19 cellular contexts compared by ENCODE assay signal in the genomic region with DNA sequence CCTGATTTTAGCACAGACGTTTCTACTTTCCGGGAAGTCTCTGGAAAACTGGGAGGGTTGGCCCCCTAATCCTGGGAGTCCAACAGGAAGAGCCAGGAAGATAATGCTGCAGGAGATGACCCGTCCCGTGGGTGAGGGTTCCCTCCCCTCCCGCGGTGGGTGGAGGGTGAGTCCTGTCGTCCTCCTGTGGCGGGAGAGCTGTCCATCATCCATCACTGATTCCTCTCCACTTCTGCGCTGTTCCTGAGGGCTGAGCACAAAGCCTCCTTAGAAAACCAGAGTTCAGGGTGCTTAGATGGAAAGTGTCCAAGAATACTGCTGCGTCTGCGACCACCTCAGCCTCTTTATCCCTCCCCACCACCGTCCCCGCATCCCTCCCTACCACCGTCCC. TPM values are rescaled to one million over a fixed set of nuclear protein-coding genes. Genes with fewer than 3 reads are reported as not detected.
"Had no signal": no experiment of that assay in that cellular context is flagged by ENCODE, and none has a peak within 500 bp of the region (broad histone marks: within the 10 kb centered on the region; RNA-seq: fewer than 3 reads in every experiment).

No MANE protein-coding gene starts in this region.

- H3K27me3 Mint-ChIP-seq: activated naive CD8-positive, alpha-beta T cell had no signal

- H3K9me3 Mint-ChIP-seq: activated T-helper 1 cell treated with anti-CD3 and anti-CD28 coated beads, Interleukin-12 subunit alpha, Interleukin-12 subunit beta, Interleukin-2, Interleukin-4 antibody, amounts not matched to agents 30 ng/mL and 10 ng/mL and 1 ng/mL, durations not matched to agents 14 hours and 24 hours and 36 hours; nephron; stimulated activated naive CD8-positive, alpha-beta T cell treated with anti-CD3 and anti-CD28 coated beads, Interleukin-15, amount 100 ng/mL, for 72 hours had no signal

- H3K27ac ChIP-seq: dorsolateral prefrontal cortex, foreskin keratinocyte, upper lobe of left lung had no signal

- H3K4me3 ChIP-seq: dorsolateral prefrontal cortex, upper lobe of left lung had no signal

- H3K27me3 ChIP-seq: upper lobe of left lung had no signal

- DNase-seq: activated CD4-positive, alpha-beta T cell treated with anti-CD3 and anti-CD28 coated beads, Interleukin-2, amount 50 U/mL, for 1 hour; dorsolateral prefrontal cortex; foreskin keratinocyte; hippocampal formation; left cardiac atrium; nucleus accumbens; stimulated activated naive CD8-positive, alpha-beta T cell treated with anti-CD3 and anti-CD28 coated beads, Interleukin-15, amount 100 ng/mL, for 72 hours had no signal

- H3K36me3 ChIP-seq: upper lobe of left lung had no signal

- H3K36me3 Mint-ChIP-seq: activated naive CD8-positive, alpha-beta T cell had no signal

- H3K4me3 Mint-ChIP-seq: activated naive CD8-positive, alpha-beta T cell; activated T-helper 1 cell treated with anti-CD3 and anti-CD28 coated beads, Interleukin-12 subunit alpha, Interleukin-12 subunit beta, Interleukin-2, Interleukin-4 antibody, amounts not matched to agents 30 ng/mL and 10 ng/mL and 1 ng/mL, durations not matched to agents 14 hours and 24 hours and 36 hours; stimulated activated naive CD8-positive, alpha-beta T cell treated with anti-CD3 and anti-CD28 coated beads, Interleukin-15, amount 100 ng/mL, for 72 hours had no signal

- H3K9me3 ChIP-seq: upper lobe of left lung had no signal

- H3K27ac Mint-ChIP-seq: activated naive CD8-positive, alpha-beta T cell; activated T-helper 1 cell treated with anti-CD3 and anti-CD28 coated beads, Interleukin-12 subunit alpha, Interleukin-12 subunit beta, Interleukin-2, Interleukin-4 antibody, amounts not matched to agents 30 ng/mL and 10 ng/mL and 1 ng/mL, durations not matched to agents 14 hours and 24 hours and 36 hours had no signal

- ATAC-seq: activated CD4-positive, CD25-positive, alpha-beta regulatory T cell treated with anti-CD3 and anti-CD28 coated beads, Interleukin-2, amount 50 U/mL, for 24 hours; stimulated activated naive CD8-positive, alpha-beta T cell treated with anti-CD3 and anti-CD28 coated beads, Interleukin-15, amount 100 ng/mL, for 72 hours had no signal

- H3K4me1 ChIP-seq: foreskin keratinocyte, upper lobe of left lung had no signal

RNA-seq across cellular contexts. Expression of gene CCR6, which starts 6.1 kb away (rescaled TPM):
- total RNA-seq: activated T-helper 1 cell treated with anti-CD3 and anti-CD28 coated beads, Interleukin-12 subunit alpha, Interleukin-12 subunit beta, Interleukin-2, Interleukin-4 antibody, amounts not matched to agents 30 ng/mL and 10 ng/mL and 1 ng/mL, durations not matched to agents 14 hours and 24 hours and 36 hours; cardiac septum; epithelial cell of proximal tubule; fibroblast of lung; foreskin keratinocyte; left cardiac atrium; mesenteric fat pad; temporal lobe had no signal
- polyA plus RNA-seq: fibroblast of lung, foreskin keratinocyte had no signal

RNA-seq across cellular contexts. Expression of gene GPR31, which starts 40.9 kb away (rescaled TPM):
- total RNA-seq: activated T-helper 1 cell treated with anti-CD3 and anti-CD28 coated beads, Interleukin-12 subunit alpha, Interleukin-12 subunit beta, Interleukin-2, Interleukin-4 antibody, amounts not matched to agents 30 ng/mL and 10 ng/mL and 1 ng/mL, durations not matched to agents 14 hours and 24 hours and 36 hours; cardiac septum; dorsolateral prefrontal cortex; epithelial cell of proximal tubule; fibroblast of lung; foreskin keratinocyte; left cardiac atrium; lower leg skin; mesenteric fat pad; T-helper 1 cell treated with Interleukin-12 subunit alpha and Interleukin-12 subunit beta and Interleukin-4 antibody, amounts not matched to agents 30 ng/mL and 1 ng/mL, for 36 hours; temporal lobe; upper lobe of left lung had no signal
- polyA plus RNA-seq: fibroblast of lung, foreskin keratinocyte had no signal
